Comparison of ENCODE assay signal across 13 cellular contexts in the genomic region with DNA sequence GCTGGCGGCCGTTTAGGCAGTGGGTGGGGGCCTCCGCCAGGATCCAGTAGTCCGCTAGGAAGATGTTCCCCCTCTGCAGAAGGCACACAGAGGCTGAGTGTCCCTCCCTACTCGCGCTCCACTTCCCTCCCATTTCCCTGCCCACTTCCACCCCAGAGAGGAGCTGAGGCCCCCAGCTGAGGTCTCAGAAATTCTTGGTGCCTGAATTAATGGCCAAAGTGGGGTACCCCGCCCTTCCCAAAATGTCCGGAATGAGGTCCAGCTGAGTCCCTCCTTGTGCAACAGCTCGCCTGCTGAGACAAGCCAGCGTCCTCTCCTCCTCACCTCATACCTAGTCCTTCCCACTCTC. TPM values are rescaled to one million over a fixed set of nuclear protein-coding genes. Genes with fewer than 3 reads are reported as not detected.
A peak's percentile ranks its signal among the peaks of the same experiment; 100 is the strongest.
DNase-seq lines count a peak whose midpoint lies in the region; ATAC-seq and TF ChIP-seq lines count a peak whose summit lies in the region.
"Had no signal": no experiment of that assay in that cellular context is flagged by ENCODE, and none has a peak within 500 bp of the region (broad histone marks: within the 10 kb centered on the region; RNA-seq: fewer than 3 reads in every experiment).

No MANE protein-coding gene starts in this region.

- no peak overlapping the region for H3K4me2 ChIP-seq in KMS-11

- no peaks in the 10 kb centered on the region for H4K20me1 ChIP-seq in KMS-11 (ENCODE audit: insufficient read depth)

- peak overlapping the region in 1 of 2 donors; percentile 54 for H3K4me3 Mint-ChIP-seq in CD14-positive monocyte
- H3K4me3 Mint-ChIP-seq in neural crest cell, result no peak overlapping the region

- H3K27me3 Mint-ChIP-seq in CD14-positive monocyte (ENCODE audit: low read depth in 3 of 3), result peaks cover 36 to 66% (median 43%) of the 10 kb centered on the region in 3 donors
- peaks cover 82% of the 10 kb centered on the region for H3K27me3 Mint-ChIP-seq in neural crest cell (ENCODE audit: low read depth)

- intact Hi-C loops in CD14-positive monocyte (cut with micrococcal nuclease), result loop anchor here (2.0 to 5.0 kb wide), 2 partner anchors 48 to 50 kb away; no protein-coding TSS in a partner anchor

- H3K9ac ChIP-seq in KMS-11, result no peak overlapping the region

- H3K4me3 ChIP-seq in KMS-11 (IDR thresholded peaks at IDR 0.05; ENCODE audit: insufficient read depth, low read depth, low read length) (no peak overlapping the region), coronary artery (peak overlapping the region; percentile 58)

- H3K36me3 Mint-ChIP-seq in CD14-positive monocyte (no peaks in the 10 kb centered on the region), neural crest cell (ENCODE audit: low read depth) (no peaks in the 10 kb centered on the region)

- H3K27ac ChIP-seq in KMS-11 (no peak overlapping the region), coronary artery (no peak overlapping the region)

- H3K27ac Mint-ChIP-seq in CD14-positive monocyte, result no peak overlapping the region
- no peak overlapping the region for H3K27ac Mint-ChIP-seq in neural crest cell (ENCODE audit: unreplicated experiment)
- H3K27ac Mint-ChIP-seq: activated CD4-positive, alpha-beta T cell treated with anti-CD3 and anti-CD28 coated beads for 36 hours had no signal

- H3K4me1 Mint-ChIP-seq in CD14-positive monocyte (peaks cover 9% of the 10 kb centered on the region), neural crest cell (no peaks in the 10 kb centered on the region)

- TF ChIP-seq POLR2A in erythroblast (IDR thresholded peaks at IDR 0.05; ENCODE audit: low read length), result no peak

- TF ChIP-seq CTCF in CD14-positive monocyte (IDR thresholded peaks at IDR 0.05) (peak; percentile 57), KMS-11 (conservative IDR thresholded peaks at IDR 0.05; ENCODE audit: low read depth, low read length) (0 out of 2 replicates have a peak, but pooled peaks have one; percentile 3), coronary artery (IDR thresholded peaks at IDR 0.05) (no peak), neural crest cell (conservative IDR thresholded peaks at IDR 0.05) (peak; percentile 10)

- H3K27me3 ChIP-seq in KMS-11 (ENCODE audit: insufficient read depth, low read depth), result no peaks in the 10 kb centered on the region; the same call in 1 of the 2 replicates

- ATAC-seq in HG03565 (IDR thresholded peaks at IDR 0.05; ENCODE audit: unreplicated experiment), result no peak

- no peaks in the 10 kb centered on the region for H3K36me3 ChIP-seq in KMS-11 (ENCODE audit: insufficient read depth)

- H3K4me1 ChIP-seq in KMS-11 (ENCODE audit: low read depth, poor library complexity, severe bottlenecking), result no peaks in the 10 kb centered on the region

- H2AFZ ChIP-seq in KMS-11 (ENCODE audit: low read depth), result no peak overlapping the region

- DNase-seq in CD14-positive monocyte (ENCODE audit: low spot score), result no peak
- no peak for DNase-seq in coronary artery (ENCODE audit: low spot score)
- DNase-seq in neural crest cell (ENCODE audit: low read depth, low spot score), result no peak
- no peak for DNase-seq in midbrain (lab: John Stamatoyannopoulos, UW)
- no peak for DNase-seq in NCI-H2029 (lab: John Stamatoyannopoulos, UW)
- DNase-seq in erythroblast (lab: John Stamatoyannopoulos, UW), result no peak
- DNase-seq: mesenchymal stem cell had no signal

- H3K79me2 ChIP-seq in KMS-11 (ENCODE audit: insufficient read depth, low read depth), result no peaks in the 10 kb centered on the region

- H3K9me3 Mint-ChIP-seq in CD14-positive monocyte (peaks cover 0 to 3% (median 1%) of the 10 kb centered on the region in 7 donors), neural crest cell (no peaks in the 10 kb centered on the region)

RNA-seq across cellular contexts. Expression of a gene that starts 7.9 kb away (rescaled TPM):
- not detected for polyA plus RNA-seq in CD14-positive monocyte
- 0.09 TPM in 1 of 2 replicates, not detected in the other for total RNA-seq in neural crest cell
- total RNA-seq: LHCN-M2, pulmonary artery endothelial cell had no signal

RNA-seq across cellular contexts. Expression of a gene that starts 13.5 kb away (rescaled TPM):
- polyA plus RNA-seq in CD14-positive monocyte, result not detected
- 0.41 and 0.56 TPM in 2 replicates for total RNA-seq in neural crest cell
- polyA plus RNA-seq: BJ had no signal

RNA-seq across cellular contexts. Expression of a gene that starts 22.9 kb away (rescaled TPM):
- not detected for polyA plus RNA-seq in CD14-positive monocyte
- not detected in 2 replicates for total RNA-seq in neural crest cell
- total RNA-seq: pulmonary artery endothelial cell had no signal
- polyA plus RNA-seq: BJ had no signal

RNA-seq across cellular contexts. Expression of a gene that starts 41.8 kb away (rescaled TPM):
- polyA plus RNA-seq in CD14-positive monocyte, result 1 to 10 TPM; 5.6 to 9.6 TPM
- total RNA-seq in neural crest cell, result 38.3 and 51.6 TPM in 2 replicates

RNA-seq across cellular contexts. Expression of a gene that starts 52.3 kb away (rescaled TPM):
- polyA plus RNA-seq in CD14-positive monocyte, result 10 to 100 TPM; 10.2 to 14.5 TPM
- total RNA-seq in neural crest cell, result 47.2 and 49.7 TPM in 2 replicates
